ENCODE assay signal across 19 cellular contexts in genomic region chr7:29039747-29040569, GRCh38.
DNase-seq lines count a peak whose midpoint lies in the region; ATAC-seq and TF ChIP-seq lines count a peak whose summit lies in the region.
"Had no signal": no experiment of that assay in that cellular context is flagged by ENCODE, and none has a peak within 500 bp of the region (broad histone marks: within the 10 kb centered on the region; RNA-seq: fewer than 3 reads in every experiment).

No MANE protein-coding gene starts in this region.

- peak overlapping the region; percentile 51 for H3K27ac Mint-ChIP-seq in neural progenitor cell
- H3K27ac Mint-ChIP-seq in naive thymus-derived CD8-positive, alpha-beta T cell, result peak overlapping the region in 1 of 10 donors; percentile 78
- no peak overlapping the region for H3K27ac Mint-ChIP-seq in activated CD4-positive, alpha-beta T cell treated with anti-CD3 and anti-CD28 coated beads for 36 hours
- H3K27ac Mint-ChIP-seq: activated naive CD4-positive, alpha-beta T cell treated with anti-CD3 and anti-CD28 coated beads for 36 hours had no signal

- POLR2A ChIA-PET in naive thymus-derived CD8-positive, alpha-beta T cell (lab: Charles Lee), result no interaction called here
- POLR2A ChIA-PET in activated CD4-positive, alpha-beta T cell treated with anti-CD3 and anti-CD28 coated beads for 36 hours (lab: Charles Lee), result no interaction called here

- H3K27me3 Mint-ChIP-seq in neural progenitor cell (ENCODE audit: insufficient read depth, low read depth), result peaks cover 2% of the 10 kb centered on the region
- H3K27me3 Mint-ChIP-seq in naive thymus-derived CD8-positive, alpha-beta T cell, result peaks cover 2 to 13% (median 3%) of the 10 kb centered on the region in 5 donors
- peaks cover 8% of the 10 kb centered on the region for H3K27me3 Mint-ChIP-seq in activated CD4-positive, alpha-beta T cell treated with anti-CD3 and anti-CD28 coated beads for 36 hours

- H3K36me3 ChIP-seq in BLaER1 treated with 17β-estradiol and CSF1 and Interleukin-3, amounts not matched to agents 10 nM and 100 nM, result no peaks in the 10 kb centered on the region
- no peaks in the 10 kb centered on the region for H3K36me3 ChIP-seq in SK-N-MC (ENCODE audit: insufficient read depth, low read length)
- H3K36me3 ChIP-seq in neural progenitor cell, result no peaks in the 10 kb centered on the region
- H3K36me3 ChIP-seq: suprapubic skin had no signal

- intact Hi-C loops in activated CD4-positive, alpha-beta T cell treated with anti-CD3 and anti-CD28 coated beads for 36 hours (cut with DNase I, micrococcal nuclease), result no loop called here

- no peaks in the 10 kb centered on the region for H3K9me3 Mint-ChIP-seq in neural progenitor cell
- no peaks in the 10 kb centered on the region for H3K9me3 Mint-ChIP-seq in naive thymus-derived CD8-positive, alpha-beta T cell
- H3K9me3 Mint-ChIP-seq in activated CD4-positive, alpha-beta T cell treated with anti-CD3 and anti-CD28 coated beads for 36 hours (ENCODE audit: low read depth), result no peaks in the 10 kb centered on the region
- H3K9me3 Mint-ChIP-seq: activated naive CD4-positive, alpha-beta T cell treated with anti-CD3 and anti-CD28 coated beads for 36 hours; neural crest cell had no signal

- CTCF ChIA-PET in activated CD4-positive, alpha-beta T cell treated with anti-CD3 and anti-CD28 coated beads for 36 hours (lab: Charles Lee), result no interaction called here

- H3F3A ChIP-seq in neural progenitor cell (ENCODE audit: low read depth), result peaks cover 9% of the 10 kb centered on the region

- H3K27me3 ChIP-seq in BLaER1 treated with 17β-estradiol and CSF1 and Interleukin-3, amounts not matched to agents 10 nM and 100 nM, result peaks cover 0 to 33% (median 0%) of the 10 kb centered on the region in 11 experiments; a peak in 3 of 22 replicates
- H3K27me3 ChIP-seq in neural progenitor cell, result no peaks in the 10 kb centered on the region
- H3K27me3 ChIP-seq: suprapubic skin had no signal

- H3K4me1 Mint-ChIP-seq in neural progenitor cell, result peaks cover 74% of the 10 kb centered on the region
- H3K4me1 Mint-ChIP-seq in naive thymus-derived CD8-positive, alpha-beta T cell, result no peaks in the 10 kb centered on the region
- peaks cover 20% of the 10 kb centered on the region for H3K4me1 Mint-ChIP-seq in activated CD4-positive, alpha-beta T cell treated with anti-CD3 and anti-CD28 coated beads for 36 hours

- ATAC-seq in naive thymus-derived CD8-positive, alpha-beta T cell, result no peak
- no peak for ATAC-seq in activated CD4-positive, alpha-beta T cell treated with anti-CD3 and anti-CD28 coated beads for 36 hours

- no peaks in the 10 kb centered on the region for H3K36me3 Mint-ChIP-seq in neural progenitor cell
- no peaks in the 10 kb centered on the region for H3K36me3 Mint-ChIP-seq in naive thymus-derived CD8-positive, alpha-beta T cell
- no peaks in the 10 kb centered on the region for H3K36me3 Mint-ChIP-seq in activated CD4-positive, alpha-beta T cell treated with anti-CD3 and anti-CD28 coated beads for 36 hours (ENCODE audit: low read depth)

- no peak overlapping the region for H3K4me3 Mint-ChIP-seq in neural progenitor cell
- H3K4me3 Mint-ChIP-seq in naive thymus-derived CD8-positive, alpha-beta T cell, result no peak overlapping the region
- H3K4me3 Mint-ChIP-seq in activated CD4-positive, alpha-beta T cell treated with anti-CD3 and anti-CD28 coated beads for 36 hours, result no peak overlapping the region
- H3K4me3 Mint-ChIP-seq: activated naive CD4-positive, alpha-beta T cell treated with anti-CD3 and anti-CD28 coated beads for 36 hours; neural crest cell had no signal

- H3K9ac ChIP-seq in BLaER1 treated with 17β-estradiol and CSF1 and Interleukin-3, amounts not matched to agents 10 nM and 100 nM, result no peak overlapping the region
- H3K9ac ChIP-seq in SK-N-MC (ENCODE audit: insufficient read length) (peak overlapping the region; percentile 29), neural progenitor cell (no peak overlapping the region)

- no peak overlapping the region for H2AFZ ChIP-seq in neural progenitor cell (replicated peaks)

- no peak for TF ChIP-seq CTCF in fibroblast of villous mesenchyme (IDR thresholded peaks at IDR 0.05; ENCODE audit: insufficient read depth, low read depth, low read length)
- no peak for TF ChIP-seq CTCF in neural progenitor cell (IDR thresholded peaks at IDR 0.05)

- no peaks in the 10 kb centered on the region for H3K9me3 ChIP-seq in BLaER1 treated with 17β-estradiol and CSF1 and Interleukin-3, amounts not matched to agents 10 nM and 100 nM (replicated peaks in 1 of 11)
- no peaks in the 10 kb centered on the region for H3K9me3 ChIP-seq in SK-N-MC (ENCODE audit: low read depth, low read length)
- no peaks in the 10 kb centered on the region for H3K9me3 ChIP-seq in neural progenitor cell (ENCODE audit: low read depth)
- H3K9me3 ChIP-seq: suprapubic skin had no signal

- H3K27ac ChIP-seq in BLaER1 treated with 17β-estradiol and CSF1 and Interleukin-3, amounts not matched to agents 10 nM and 100 nM, result no peak overlapping the region
- H3K27ac ChIP-seq in SK-N-MC, result peak overlapping the region; percentile 95
- no peak overlapping the region for H3K27ac ChIP-seq in neural progenitor cell
- H3K27ac ChIP-seq: suprapubic skin had no signal

- H3K4me2 ChIP-seq in BLaER1 treated with 17β-estradiol and CSF1 and Interleukin-3, amounts not matched to agents 10 nM and 100 nM, result peak overlapping the region in 9 of 11 experiments; percentile 12 to 64 (median 46); a peak in 16 of 22 replicates
- no peak overlapping the region for H3K4me2 ChIP-seq in neural progenitor cell

- H3K4me1 ChIP-seq in BLaER1 treated with 17β-estradiol and CSF1 and Interleukin-3, amounts not matched to agents 10 nM and 100 nM, result peaks cover 0 to 20% (median 14%) of the 10 kb centered on the region in 10 experiments; a peak in 17 of 20 replicates
- H3K4me1 ChIP-seq in neural progenitor cell, result peaks cover 34% of the 10 kb centered on the region

- DNase-seq in SK-N-MC (ENCODE audit: low read depth, low spot score) (peak; percentile 78), fibroblast of villous mesenchyme (ENCODE audit: low read depth) (peak; percentile 53), neural progenitor cell (ENCODE audit: low spot score) (no peak), NCI-H2081 treated with DMSO at 0.1 percent for 48 hours (lab: John Stamatoyannopoulos, UW) (no peak), retina (no peak)
- no peak for DNase-seq in naive thymus-derived CD8-positive, alpha-beta T cell
- no peak for DNase-seq in activated CD4-positive, alpha-beta T cell treated with anti-CD3 and anti-CD28 coated beads for 36 hours
- DNase-seq: activated CD4-positive, CD25-positive, alpha-beta regulatory T cell treated with anti-CD3 and anti-CD28 coated beads, Interleukin-2, amount 50 U/mL, for 72 hours; activated CD8-positive, alpha-beta memory T cell treated with anti-CD3 and anti-CD28 coated beads, Interleukin-2, amount 50 U/mL, for 48 hours; activated naive CD4-positive, alpha-beta T cell treated with anti-CD3 and anti-CD28 coated beads for 36 hours; Calu3; effector CD4-positive, alpha-beta T cell; NCI-H1436; NCI-H446; right cardiac atrium; stimulated activated CD4-positive, alpha-beta T cell treated with anti-CD3 and anti-CD28 coated beads, Interleukin-4, amount 100 ng/mL, for 1 hour had no signal

- H3K79me2 ChIP-seq in neural progenitor cell (ENCODE audit: low read depth), result no peaks in the 10 kb centered on the region

- H3K4me3 ChIP-seq in BLaER1 treated with 17β-estradiol and CSF1 and Interleukin-3, amounts not matched to agents 10 nM and 100 nM, result no peak overlapping the region
- peak overlapping the region; percentile 64 for H3K4me3 ChIP-seq in SK-N-MC
- H3K4me3 ChIP-seq in fibroblast of villous mesenchyme (ENCODE audit: low read depth, low read length), result no peak overlapping the region
- H3K4me3 ChIP-seq in neural progenitor cell, result no peak overlapping the region
- H3K4me3 ChIP-seq: suprapubic skin had no signal

- H4K20me1 ChIP-seq in BLaER1 treated with 17β-estradiol and CSF1 and Interleukin-3, amounts not matched to agents 10 nM and 100 nM, result no peaks in the 10 kb centered on the region
- H4K20me1 ChIP-seq in neural progenitor cell (ENCODE audit: low read depth), result no peaks in the 10 kb centered on the region

Comparison
In these comparisons a context has a peak if more than half of its experiments do, and no peak if none do; other contexts are left out.
1. DNase-seq: peak in SK-N-MC (single experiment) and fibroblast of villous mesenchyme (single experiment); none in neural progenitor cell (single experiment), NCI-H2081 treated with DMSO at 0.1 percent for 48 hours (single experiment), retina (single experiment), naive thymus-derived CD8-positive, alpha-beta T cell (0 of 10) and activated CD4-positive, alpha-beta T cell treated with anti-CD3 and anti-CD28 coated beads for 36 hours (single experiment).